8 cellular contexts compared by ENCODE assay signal in the genomic region with DNA sequence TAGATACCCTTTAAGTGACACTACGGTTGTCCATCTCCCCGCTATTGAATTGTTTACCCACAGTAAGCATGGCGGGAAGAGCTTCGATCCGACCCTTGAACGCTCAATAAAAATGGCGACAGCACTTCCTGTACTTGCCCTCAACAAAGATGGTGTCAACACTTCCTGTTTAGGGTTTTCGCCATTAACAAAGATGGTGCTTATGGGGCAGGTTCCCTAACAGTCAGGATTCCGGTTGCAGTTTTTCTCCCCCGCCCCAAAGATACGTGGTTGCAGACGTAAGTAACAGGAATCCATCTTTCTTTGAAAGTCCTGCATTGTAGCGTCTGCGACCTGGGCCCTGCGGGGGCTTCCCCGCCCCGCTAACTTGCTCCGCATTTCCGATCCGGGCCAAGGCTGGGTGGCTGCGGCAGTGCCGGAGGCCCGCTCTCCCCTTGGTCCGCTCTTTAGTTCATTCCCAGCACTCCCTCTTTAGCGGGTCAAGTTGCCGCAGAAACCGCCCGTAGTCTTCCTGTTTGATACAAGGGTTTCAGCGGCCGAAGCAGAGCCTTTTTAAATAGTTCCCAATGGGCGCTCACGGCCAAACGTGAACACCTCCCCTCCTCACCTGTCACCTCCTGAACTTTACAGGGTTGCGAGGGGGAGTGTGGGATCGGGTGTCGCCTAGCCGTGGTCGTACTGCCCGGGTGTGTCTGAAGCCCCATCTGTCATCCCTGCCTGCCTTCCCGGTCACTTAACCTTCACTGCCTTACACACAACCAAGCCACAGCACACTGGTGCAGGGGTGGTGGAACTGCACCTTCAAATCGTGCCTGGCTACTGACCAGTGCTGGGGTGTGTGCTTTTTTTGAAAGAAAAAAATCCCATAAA. TPM values are rescaled to one million over a fixed set of nuclear protein-coding genes. Genes with fewer than 3 reads are reported as not detected.
DNase-seq lines count a peak whose midpoint lies in the region; ATAC-seq and TF ChIP-seq lines count a peak whose summit lies in the region.

A gene (plus strand): TSS at position 181 of the 870 bp plus-strand sequence.

- DNase-seq in NCI-H748 treated with DMSO at 0.1 percent for 48 hours (lab: John Stamatoyannopoulos, UW) (peak; percentile 95), dermis blood vessel endothelial cell (peak; percentile 99), left lung (peak; percentile 84 to 89)
- DNase-seq in activated CD4-positive, alpha-beta T cell treated with anti-CD3 and anti-CD28 coated beads, Interleukin-2, amount 50 U/mL, for 4 hours, result peak; percentile 79 to 83
- peak; percentile 65 to 70 for DNase-seq in stimulated activated CD4-positive, alpha-beta T cell treated with anti-CD3 and anti-CD28 coated beads, Interleukin-2, amount 100 ng/mL, for 48 hours

- peak within 1 kb of the TSS; percentile 48 to 53 for H3K4me3 ChIP-seq in left lung

- H3K27me3 ChIP-seq in left lung, result no peaks in the 10 kb centered on the region

- H3K36me3 ChIP-seq in left lung, result no peaks in the 10 kb centered on the region

- H3K27ac ChIP-seq in C4-2B (peak within 1 kb of the TSS; percentile 94), left lung (peak within 1 kb of the TSS; percentile 94 to 99)

- TF ChIP-seq CTCF in C4-2B (conservative IDR thresholded peaks at IDR 0.05), result no peak; the same call in 1 of the 2 replicates
- TF ChIP-seq CTCF in left lung (IDR thresholded peaks at IDR 0.05), result no peak

- H3K9me3 ChIP-seq in left lung, result no peaks in the 10 kb centered on the region

- intact Hi-C loops in left lung (cut with DNase I), result loop anchor here in 1 of 2 donors (5.0 kb wide), 1 partner anchor 105 kb away; a partner anchor contains a TSS

- peaks cover 10 to 22% of the 10 kb centered on the region in 2 donors for H3K4me1 ChIP-seq in left lung

- peak; percentile 87 for ATAC-seq in GM19372 (IDR thresholded peaks at IDR 0.05; ENCODE audit: low read depth, unreplicated experiment)
- ATAC-seq in HG03558 (IDR thresholded peaks at IDR 0.05; ENCODE audit: extremely low read depth, unreplicated experiment), result peak; percentile 85
- ATAC-seq in left lung, result peak; percentile 98

RNA-seq across cellular contexts. Expression of the gene that starts here (rescaled TPM):
- 11.9 and 14.8 TPM in 2 replicates for total RNA-seq in dermis blood vessel endothelial cell
- 10 to 100 TPM; 13.0 to 21.4 TPM for total RNA-seq in left lung

Comparison
In these comparisons a context has a peak if more than half of its experiments do, and no peak if none do; other contexts are left out.
1. Peak in every context shown above with its lines: DNase-seq, ATAC-seq, H3K4me3 ChIP-seq and H3K27ac ChIP-seq.